In the genomic region with DNA sequence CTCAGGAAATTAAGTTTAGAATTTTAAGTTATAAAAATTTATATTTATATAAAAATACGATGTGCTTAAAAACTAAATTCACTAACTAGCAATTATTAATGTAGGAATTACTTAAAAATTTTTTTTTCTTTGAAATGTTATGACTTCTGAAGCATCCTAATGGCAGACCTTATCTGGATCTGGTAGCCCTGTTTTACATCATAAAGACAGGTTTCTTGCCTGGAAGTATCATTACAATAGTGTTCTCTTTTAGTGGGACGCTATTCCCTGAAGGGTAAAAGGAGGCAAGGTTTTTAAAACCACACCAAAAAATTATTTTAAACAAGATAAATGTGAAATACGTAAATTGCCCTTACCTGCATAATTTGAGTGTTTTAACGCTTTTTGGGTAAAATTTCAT, we compare ENCODE assay signal across 21 cellular contexts. TPM values are rescaled to one million over a fixed set of nuclear protein-coding genes. Genes with fewer than 3 reads are reported as not detected.
DNase-seq lines count a peak whose midpoint lies in the region; ATAC-seq and TF ChIP-seq lines count a peak whose summit lies in the region.
"Had no signal": no experiment of that assay in that cellular context is flagged by ENCODE, and none has a peak within 500 bp of the region (broad histone marks: within the 10 kb centered on the region; RNA-seq: fewer than 3 reads in every experiment).

No MANE protein-coding gene starts in this region.

- no peak overlapping the region for H3K4me3 ChIP-seq in Karpas-422 (ENCODE audit: low read length)
- peak overlapping the region; percentile 91 for H3K4me3 ChIP-seq in neural progenitor cell

- in situ Hi-C loops in GM13977 (cut with MboI; ENCODE audit: low pct_unique_long_range_greater_than_20kb, low sequenced_read_pairs, unreplicated experiment): no loop called here

- H3K79me2 ChIP-seq in Karpas-422 (ENCODE audit: low read length): peaks cover 76% of the 10 kb centered on the region
- peaks cover 83% of the 10 kb centered on the region for H3K79me2 ChIP-seq in neural progenitor cell (ENCODE audit: low read depth)

- H3F3A ChIP-seq in neural progenitor cell (ENCODE audit: low read depth): peaks cover 8% of the 10 kb centered on the region

- no peak for ATAC-seq in GM18870 (IDR thresholded peaks at IDR 0.05; ENCODE audit: unreplicated experiment)
- ATAC-seq: K562; natural killer cell treated with Interleukin-12 subunit alpha and Interleukin-12 subunit beta and Interleukin-15 and Interleukin-18, amount 100 ng/mL, for 72 hours; Panc1 had no signal

- H3K27me3 ChIP-seq in Karpas-422 (ENCODE audit: low read length) (no peaks in the 10 kb centered on the region), neural progenitor cell (no peaks in the 10 kb centered on the region)
- H3K27me3 ChIP-seq: ascending aorta had no signal

- peaks cover 45% of the 10 kb centered on the region for H3K4me1 Mint-ChIP-seq in activated T-cell treated with anti-CD3 and anti-CD28 coated beads, Interleukin-2, amount 50 U/mL, for 24 hours (ENCODE audit: low read depth)
- H3K4me1 Mint-ChIP-seq in brain (peaks cover 56% of the 10 kb centered on the region), neural progenitor cell (peaks cover 23% of the 10 kb centered on the region)

- no peak overlapping the region for H3K27ac Mint-ChIP-seq in activated T-cell treated with anti-CD3 and anti-CD28 coated beads, Interleukin-2, amount 50 U/mL, for 24 hours
- no peak overlapping the region for H3K27ac Mint-ChIP-seq in brain
- H3K27ac Mint-ChIP-seq in neural progenitor cell: no peak overlapping the region

- peak overlapping the region; percentile 4 for H3K4me3 Mint-ChIP-seq in activated T-cell treated with anti-CD3 and anti-CD28 coated beads, Interleukin-2, amount 50 U/mL, for 24 hours
- H3K4me3 Mint-ChIP-seq in brain (peak overlapping the region; percentile 39 to 94 (median 63)), neural progenitor cell (peak overlapping the region; percentile 27)

- TF ChIP-seq CTCF in brain (conservative IDR thresholded peaks at IDR 0.05) (no peak), neural progenitor cell (IDR thresholded peaks at IDR 0.05) (no peak), GM13977 (IDR thresholded peaks at IDR 0.05; ENCODE audit: extremely low read depth, insufficient read depth, missing control alignments) (no peak)

- no peak overlapping the region for H3K27ac ChIP-seq in Karpas-422 (ENCODE audit: low read length)
- H3K27ac ChIP-seq in neural progenitor cell: no peak overlapping the region
- H3K27ac ChIP-seq: 22Rv1, ascending aorta, C4-2B, thoracic aorta had no signal

- H3K9me3 ChIP-seq in Karpas-422 (ENCODE audit: low read length) (no peaks in the 10 kb centered on the region), neural progenitor cell (ENCODE audit: low read depth) (no peaks in the 10 kb centered on the region)
- H3K9me3 ChIP-seq: ascending aorta, thoracic aorta had no signal

- H2AFZ ChIP-seq in Karpas-422 (ENCODE audit: low read length): no peak overlapping the region
- no peak overlapping the region for H2AFZ ChIP-seq in neural progenitor cell (replicated peaks)

- H3K36me3 ChIP-seq in Karpas-422 (ENCODE audit: insufficient read depth, low read length): no peaks in the 10 kb centered on the region
- H3K36me3 ChIP-seq in neural progenitor cell: no peaks in the 10 kb centered on the region
- H3K36me3 ChIP-seq: thoracic aorta had no signal

- no peaks in the 10 kb centered on the region for H3K9me3 Mint-ChIP-seq in activated T-cell treated with anti-CD3 and anti-CD28 coated beads, Interleukin-2, amount 50 U/mL, for 24 hours
- no peaks in the 10 kb centered on the region for H3K9me3 Mint-ChIP-seq in brain
- H3K9me3 Mint-ChIP-seq in neural progenitor cell: no peaks in the 10 kb centered on the region
- H3K9me3 Mint-ChIP-seq: natural killer cell treated with Interleukin-12 subunit alpha and Interleukin-12 subunit beta and Interleukin-15 and Interleukin-18, amount 100 ng/mL, for 72 hours had no signal

- peaks cover 23% of the 10 kb centered on the region for H3K4me1 ChIP-seq in Karpas-422 (ENCODE audit: low read length)
- H3K4me1 ChIP-seq in neural progenitor cell: peaks cover 19% of the 10 kb centered on the region

- H4K20me1 ChIP-seq in Karpas-422 (ENCODE audit: insufficient read depth, low read depth, low read length) (no peaks in the 10 kb centered on the region), neural progenitor cell (ENCODE audit: low read depth) (peaks cover 54% of the 10 kb centered on the region)

- peak overlapping the region; percentile 87 for H3K4me2 ChIP-seq in Karpas-422 (ENCODE audit: low read depth, low read length, poor library complexity, severe bottlenecking)
- peak overlapping the region; percentile 94 for H3K4me2 ChIP-seq in neural progenitor cell

- H3K36me3 Mint-ChIP-seq in activated T-cell treated with anti-CD3 and anti-CD28 coated beads, Interleukin-2, amount 50 U/mL, for 24 hours (ENCODE audit: low read depth): peaks cover 51% of the 10 kb centered on the region
- H3K36me3 Mint-ChIP-seq in brain (peaks cover 14% of the 10 kb centered on the region), neural progenitor cell (peaks cover 2% of the 10 kb centered on the region)

- no peaks in the 10 kb centered on the region for H3K27me3 Mint-ChIP-seq in activated T-cell treated with anti-CD3 and anti-CD28 coated beads, Interleukin-2, amount 50 U/mL, for 24 hours
- H3K27me3 Mint-ChIP-seq in brain (peaks cover 15% of the 10 kb centered on the region), neural progenitor cell (ENCODE audit: insufficient read depth, low read depth) (peaks cover 2% of the 10 kb centered on the region)
- H3K27me3 Mint-ChIP-seq: natural killer cell treated with Interleukin-12 subunit alpha and Interleukin-12 subunit beta and Interleukin-15 and Interleukin-18, amount 100 ng/mL, for 72 hours had no signal

- H3K9ac ChIP-seq in Karpas-422 (ENCODE audit: low read length) (no peak overlapping the region), neural progenitor cell (no peak overlapping the region)

- H3K9me2 ChIP-seq in Karpas-422 (replicated peaks; ENCODE audit: insufficient read depth, low read length): no peaks in the 10 kb centered on the region

- DNase-seq in activated T-cell treated with anti-CD3 and anti-CD28 coated beads, Interleukin-2, amount 50 U/mL, for 24 hours: no peak
- DNase-seq in activated T-cell treated with anti-CD3 and anti-CD28 coated beads, Interleukin-2, amount 50 U/mL, for 48 hours: no peak
- DNase-seq in Karpas-422: no peak
- DNase-seq in neural progenitor cell (ENCODE audit: low spot score): no peak
- no peak for DNase-seq in GM13977 (ENCODE audit: low spot score)
- no peak for DNase-seq in DMS53 treated with DMSO at 0.1 percent for 48 hours (lab: John Stamatoyannopoulos, UW; ENCODE audit: unreplicated experiment)
- DNase-seq: activated CD4-positive, alpha-beta T cell treated with anti-CD3 and anti-CD28 coated beads for 48 hours; activated gamma-delta T cell treated with Interleukin-2 at 50 U/mL for 16 hours; kidney glomerular epithelial cell; NCI-H1105; NCI-H2171; NCI-H69 had no signal

RNA-seq across cellular contexts. Expression of gene WDR20, which starts 2.1 kb away (rescaled TPM):
- 16.9 and 19.7 TPM in 2 replicates for total RNA-seq in Karpas-422 (2014; rRNA removed; shearing (Covaris generic); ENCODE audit: low replicate concordance)
- 15.6 TPM for polyA plus RNA-seq in brain (ENCODE audit: insufficient read depth, low read depth, low replicate concordance)
- 18.2 and 22.4 TPM in 2 replicates for total RNA-seq in neural progenitor cell (ENCODE audit: low replicate concordance)

RNA-seq across cellular contexts. Expression of gene HSP90AA1, which starts 55.0 kb away (rescaled TPM):
- total RNA-seq in Karpas-422 (2014; rRNA removed; shearing (Covaris generic); ENCODE audit: low replicate concordance): 354 and 505 TPM in 2 replicates
- 470 TPM for polyA plus RNA-seq in brain (ENCODE audit: insufficient read depth, low read depth, low replicate concordance)
- total RNA-seq in neural progenitor cell (ENCODE audit: low replicate concordance): 656 and 746 TPM in 2 replicates

Comparison
In these comparisons a context has a peak if more than half of its experiments do, and no peak if none do; other contexts are left out.
1. H3K4me3 Mint-ChIP-seq: peak in every context shown above with its lines; median percentile 63 in brain; 27 in neural progenitor cell; 4 in activated T-cell treated with anti-CD3 and anti-CD28 coated beads, Interleukin-2, amount 50 U/mL, for 24 hours.